In genomic region chr22:36507518-36508010, GRCh38 we compare ENCODE assay signal across 8 cellular contexts. TPM values are rescaled to one million over a fixed set of nuclear protein-coding genes. Genes with fewer than 3 reads are reported as not detected.
DNase-seq lines count a peak whose midpoint lies in the region; ATAC-seq and TF ChIP-seq lines count a peak whose summit lies in the region.

No MANE protein-coding gene starts in this region.

- no peak for DNase-seq in activated T-cell treated with anti-CD3 and anti-CD28 coated beads, Interleukin-2, amount 50 U/mL, for 24 hours
- no peak for DNase-seq in activated T-cell treated with anti-CD3 and anti-CD28 coated beads, Interleukin-2, amount 50 U/mL, for 48 hours
- DNase-seq in adipocyte (ENCODE audit: low read depth) (no peak), right lobe of liver (no peak), thoracic aorta (ENCODE audit: low spot score) (no peak), retina (no peak)
- DNase-seq in activated CD4-positive, CD25-positive, alpha-beta regulatory T cell treated with anti-CD3 and anti-CD28 coated beads, Interleukin-2, amount 50 U/mL, for 72 hours = no peak

- peak overlapping the region; percentile 76 for H3K27ac Mint-ChIP-seq in activated T-cell treated with anti-CD3 and anti-CD28 coated beads, Interleukin-2, amount 50 U/mL, for 24 hours

- H3K36me3 ChIP-seq in adipocyte (ENCODE audit: control insufficient read depth, insufficient read depth, low read length, severe bottlenecking) (peaks cover 21% of the 10 kb centered on the region), right lobe of liver (peaks cover 0 to 23% (median 9%) of the 10 kb centered on the region in 4 donors), thoracic aorta (peaks cover 19% of the 10 kb centered on the region)

- no peaks in the 10 kb centered on the region for H3K9me3 Mint-ChIP-seq in activated T-cell treated with anti-CD3 and anti-CD28 coated beads, Interleukin-2, amount 50 U/mL, for 24 hours

- H3K9ac ChIP-seq in adipocyte (ENCODE audit: low read length) = peak overlapping the region; percentile 84

- H3K4me3 ChIP-seq in adipocyte (ENCODE audit: low read length) (peak overlapping the region; percentile 79), right lobe of liver (peak overlapping the region in 2 of 3 donors; percentile 59 to 63), thoracic aorta (peak overlapping the region; percentile 69)

- peaks cover 52% of the 10 kb centered on the region for H3K36me3 Mint-ChIP-seq in activated T-cell treated with anti-CD3 and anti-CD28 coated beads, Interleukin-2, amount 50 U/mL, for 24 hours (ENCODE audit: low read depth)

- TF ChIP-seq CTCF in right lobe of liver (IDR thresholded peaks at IDR 0.05) = no peak
- no peak for TF ChIP-seq CTCF in thoracic aorta (IDR thresholded peaks at IDR 0.05)

- ATAC-seq in right lobe of liver = no peak
- no peak for ATAC-seq in thoracic aorta (ENCODE audit: insufficient number of reproducible peaks, low FRiP score, low read depth)
- no peak for ATAC-seq in GM21825 (IDR thresholded peaks at IDR 0.05; ENCODE audit: unreplicated experiment)

- H3K27me3 Mint-ChIP-seq in activated T-cell treated with anti-CD3 and anti-CD28 coated beads, Interleukin-2, amount 50 U/mL, for 24 hours = no peaks in the 10 kb centered on the region

- 86% methylated on average over 6 of the region's 6 CpGs for WGBS in right lobe of liver (ENCODE audit: insufficient coverage, low coverage, low lambda C conversion rate, missing lambda C conversion rate)

- peak overlapping the region; percentile 45 to 60 (median 60) for H3K27ac ChIP-seq in right lobe of liver
- H3K27ac ChIP-seq in thoracic aorta = peak overlapping the region; percentile 35 to 51

- H3K4me1 Mint-ChIP-seq in activated T-cell treated with anti-CD3 and anti-CD28 coated beads, Interleukin-2, amount 50 U/mL, for 24 hours (ENCODE audit: low read depth) = peaks cover 36% of the 10 kb centered on the region

- intact Hi-C loops in right lobe of liver (cut with DNase I) = no loop called here

- peak overlapping the region; percentile 75 for H3K4me3 Mint-ChIP-seq in activated T-cell treated with anti-CD3 and anti-CD28 coated beads, Interleukin-2, amount 50 U/mL, for 24 hours

- H3K27me3 ChIP-seq in adipocyte (replicated peaks; ENCODE audit: control insufficient read depth, insufficient read depth, low read length) = no peaks in the 10 kb centered on the region
- H3K27me3 ChIP-seq in right lobe of liver = no peaks in the 10 kb centered on the region
- no peaks in the 10 kb centered on the region for H3K27me3 ChIP-seq in thoracic aorta (replicated peaks; ENCODE audit: insufficient read depth)

- no peaks in the 10 kb centered on the region for H3K9me3 ChIP-seq in adipocyte (ENCODE audit: control insufficient read depth, low read length)
- H3K9me3 ChIP-seq in right lobe of liver = no peaks in the 10 kb centered on the region
- H3K9me3 ChIP-seq in thoracic aorta = no peaks in the 10 kb centered on the region

- peaks cover 23% of the 10 kb centered on the region for H3K4me1 ChIP-seq in adipocyte (ENCODE audit: control insufficient read depth, insufficient read depth, low read length)
- peaks cover 0 to 22% (median 4%) of the 10 kb centered on the region in 4 donors for H3K4me1 ChIP-seq in right lobe of liver
- peaks cover 4 to 26% of the 10 kb centered on the region in 2 donors for H3K4me1 ChIP-seq in thoracic aorta (ENCODE audit: control insufficient read depth in 1 of 2, low read depth in 2 of 2)

- TF ChIP-seq POLR2A in right lobe of liver (IDR thresholded peaks at IDR 0.05) = no peak

RNA-seq across cellular contexts. Expression of gene FOXRED2, which starts 0.7 kb away (rescaled TPM):
- total RNA-seq in right lobe of liver = 10 to 100 TPM in 4 of 6 experiments, 1 to 10 TPM in 2; 9.6 to 14.0 (median 11.8) TPM
- total RNA-seq in thoracic aorta = 10 to 100 TPM in 1 of 2 donors, 1 to 10 TPM in 1; 6.8 to 13.8 TPM

RNA-seq across cellular contexts. Expression of gene EIF3D, which starts 21.4 kb away (rescaled TPM):
- total RNA-seq in right lobe of liver (100 to 1,000 TPM in 2 of 6 experiments, 10 to 100 TPM in 4; 34.9 to 141 (median 50.1) TPM), thoracic aorta (100 to 1,000 TPM; 141 to 250 TPM)

RNA-seq across cellular contexts. Expression of gene TXN2, which starts 26.1 kb away (rescaled TPM):
- 10 to 100 TPM; 56.0 to 94.8 (median 67.2) TPM for total RNA-seq in right lobe of liver
- total RNA-seq in thoracic aorta = 10 to 100 TPM; 26.7 to 31.4 TPM
